In genomic region chrX:27890611-27891010, GRCh38 we compare ENCODE assay signal across 1 cellular context.
A peak's percentile ranks its signal among the peaks of the same experiment; 100 is the strongest.
TF ChIP-seq lines count a peak whose summit lies in the region.

No MANE protein-coding gene starts in this region.

TF ChIP-seq in SK-N-SH, 30 proteins besides CTCF, POLR2A, EP300 and RAD21 (continued from another document):
- peak; percentile 40; the same call in 1 of the 2 replicates for TF ChIP-seq NFIC (IDR thresholded peaks at IDR 0.05; ENCODE audit: borderline replicate concordance)
- no peak for TF ChIP-seq SIN3A (IDR thresholded peaks at IDR 0.05; ENCODE audit: borderline replicate concordance, low read depth, low read length)
- TF ChIP-seq ELF1 (IDR thresholded peaks at IDR 0.05): no peak
- TF ChIP-seq RXRA (IDR thresholded peaks at IDR 0.05; ENCODE audit: borderline replicate concordance, low read depth): peak; percentile 16; the same call in 1 of the 2 replicates
- peak; percentile 81 for TF ChIP-seq TCF12 (IDR thresholded peaks at IDR 0.05)
- no peak for TF ChIP-seq MXI1 (IDR thresholded peaks at IDR 0.05; ENCODE audit: low read depth, low read length)
- peak; percentile 65 for TF ChIP-seq PBX3 (IDR thresholded peaks at IDR 0.05)
- TF ChIP-seq USF1 (IDR thresholded peaks at IDR 0.05; ENCODE audit: borderline replicate concordance, low read depth): no peak
- TF ChIP-seq SMC3 (IDR thresholded peaks at IDR 0.05; ENCODE audit: low read depth, low read length): no peak
- TF ChIP-seq MEF2A (IDR thresholded peaks at IDR 0.05; ENCODE audit: borderline replicate concordance, low read depth): no peak
- TF ChIP-seq TEAD4 (IDR thresholded peaks at IDR 0.05; ENCODE audit: borderline replicate concordance, insufficient read depth): peak; percentile 66; the same call in 1 of the 2 replicates
- no peak for TF ChIP-seq IRF3 (IDR thresholded peaks at IDR 0.05; ENCODE audit: low read depth, low read length)
- TF ChIP-seq FOXM1 (IDR thresholded peaks at IDR 0.05; ENCODE audit: low read depth): no peak
- TF ChIP-seq JUND (IDR thresholded peaks at IDR 0.05): peak; percentile 95
- TF ChIP-seq GATA2 (CRISPR knock-in tag; IDR thresholded peaks at IDR 0.05): no peak
- peak; percentile 32; the same call in 1 of the 2 replicates for TF ChIP-seq MAX (IDR thresholded peaks at IDR 0.05; ENCODE audit: low read depth)
